Comparison of ENCODE assay signal across 8 cellular contexts in the genomic region with DNA sequence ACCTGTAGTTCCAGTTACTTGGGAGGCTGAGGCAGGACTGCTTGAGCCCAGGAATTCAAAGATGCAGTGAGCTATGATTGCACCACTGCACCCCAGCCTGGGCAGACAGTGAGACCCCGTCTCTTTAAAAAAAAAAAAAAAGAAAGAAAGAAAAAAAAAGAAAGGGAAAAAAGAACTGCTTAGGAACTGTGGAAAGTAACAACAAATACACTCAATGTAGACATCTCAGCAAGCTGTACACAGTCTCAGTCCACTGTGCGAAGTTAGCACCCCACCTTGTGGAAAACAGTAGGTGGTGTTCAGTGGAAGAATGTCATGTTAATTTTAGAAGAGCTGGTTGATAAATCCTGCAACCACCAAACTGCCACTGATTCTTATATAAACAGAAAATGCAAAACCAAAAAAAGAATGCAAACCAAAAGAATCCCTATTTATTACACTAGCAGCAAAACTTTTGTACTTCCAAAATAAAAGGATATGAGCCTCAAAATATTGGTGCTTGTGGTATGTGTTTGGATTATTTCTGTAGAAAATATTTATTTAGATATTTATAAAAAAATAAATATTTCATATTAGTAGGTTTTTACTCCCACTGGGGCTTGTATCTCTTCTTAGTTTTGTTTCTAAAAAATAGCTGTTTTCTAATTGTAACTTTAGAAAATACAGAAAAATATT. TPM values are rescaled to one million over a fixed set of nuclear protein-coding genes. Genes with fewer than 3 reads are reported as not detected.
A peak's percentile ranks its signal among the peaks of the same experiment; 100 is the strongest.
DNase-seq lines count a peak whose midpoint lies in the region; ATAC-seq and TF ChIP-seq lines count a peak whose summit lies in the region.

No MANE protein-coding gene starts in this region.

- peak overlapping the region; percentile 39; the same call in 1 of the 2 replicates for H3K27ac ChIP-seq in VCaP

- no peaks in the 10 kb centered on the region for H3K9me3 Mint-ChIP-seq in glutamatergic neuron (ENCODE audit: unreplicated experiment)
- no peaks in the 10 kb centered on the region for H3K9me3 Mint-ChIP-seq in activated T-cell treated with anti-CD3 and anti-CD28 coated beads, Interleukin-2, amount 50 U/mL, for 72 hours

- H3K27ac Mint-ChIP-seq in glutamatergic neuron (ENCODE audit: unreplicated experiment): no peak overlapping the region
- no peak overlapping the region for H3K27ac Mint-ChIP-seq in activated T-cell treated with anti-CD3 and anti-CD28 coated beads, Interleukin-2, amount 50 U/mL, for 72 hours

- H3K4me3 Mint-ChIP-seq in glutamatergic neuron (ENCODE audit: unreplicated experiment): no peak overlapping the region
- H3K4me3 Mint-ChIP-seq in activated T-cell treated with anti-CD3 and anti-CD28 coated beads, Interleukin-2, amount 50 U/mL, for 72 hours: no peak overlapping the region

- H3K4me1 Mint-ChIP-seq in glutamatergic neuron (ENCODE audit: low read depth, unreplicated experiment): no peaks in the 10 kb centered on the region
- H3K4me1 Mint-ChIP-seq in activated T-cell treated with anti-CD3 and anti-CD28 coated beads, Interleukin-2, amount 50 U/mL, for 72 hours (ENCODE audit: low read depth): no peaks in the 10 kb centered on the region

- ATAC-seq in GM21737 (IDR thresholded peaks at IDR 0.05; ENCODE audit: unreplicated experiment): peak; percentile 61
- ATAC-seq in activated T-cell treated with anti-CD3 and anti-CD28 coated beads, Interleukin-2, amount 50 U/mL, for 72 hours (replicated peaks in 1 of 2): no peak
- ATAC-seq in HG03196 (IDR thresholded peaks at IDR 0.05; ENCODE audit: unreplicated experiment): no peak

- no peaks in the 10 kb centered on the region for H3K36me3 Mint-ChIP-seq in glutamatergic neuron (ENCODE audit: unreplicated experiment)
- no peaks in the 10 kb centered on the region for H3K36me3 Mint-ChIP-seq in activated T-cell treated with anti-CD3 and anti-CD28 coated beads, Interleukin-2, amount 50 U/mL, for 72 hours (ENCODE audit: insufficient read depth in 2 of 2)

- TF ChIP-seq CTCF in VCaP (conservative IDR thresholded peaks at IDR 0.05) (peak; percentile 92), glutamatergic neuron (IDR thresholded peaks at IDR 0.05; ENCODE audit: partially characterized antibody, unreplicated experiment) (peak; percentile 66)

- H3K27me3 Mint-ChIP-seq in glutamatergic neuron (ENCODE audit: unreplicated experiment): no peaks in the 10 kb centered on the region
- no peaks in the 10 kb centered on the region for H3K27me3 Mint-ChIP-seq in activated T-cell treated with anti-CD3 and anti-CD28 coated beads, Interleukin-2, amount 50 U/mL, for 72 hours (ENCODE audit: low read depth)

- DNase-seq in DMS153 (lab: John Stamatoyannopoulos, UW): peak; percentile 79
- peak; percentile 70 for DNase-seq in NCI-H1694 (lab: John Stamatoyannopoulos, UW)
- DNase-seq in glutamatergic neuron: peak; percentile 29
- peak; percentile 62 for DNase-seq in putamen (ENCODE audit: low spot score)
- DNase-seq in activated T-cell treated with anti-CD3 and anti-CD28 coated beads, Interleukin-2, amount 50 U/mL, for 72 hours: no peak

RNA-seq across cellular contexts. Expression of a gene that starts 31.1 kb away (rescaled TPM):
- 4.7 TPM for total RNA-seq in glutamatergic neuron (ENCODE audit: unreplicated experiment)
- 1 to 10 TPM; 3.4 to 4.1 TPM for total RNA-seq in activated T-cell treated with anti-CD3 and anti-CD28 coated beads, Interleukin-2, amount 50 U/mL, for 72 hours

Comparison
In these comparisons a context has a peak if more than half of its experiments do, and no peak if none do; other contexts are left out.
1. DNase-seq: peak in DMS153 (single experiment), NCI-H1694 (single experiment), glutamatergic neuron (single experiment) and putamen (single experiment); none in activated T-cell treated with anti-CD3 and anti-CD28 coated beads, Interleukin-2, amount 50 U/mL, for 72 hours (0 of 2).